In genomic region chr16:72959301-72959996, GRCh38 we compare ENCODE assay signal across 19 cellular contexts.
"Had no signal": no experiment of that assay in that cellular context is flagged by ENCODE, and none has a peak within 500 bp of the region (broad histone marks: within the 10 kb centered on the region; RNA-seq: fewer than 3 reads in every experiment).

No MANE protein-coding gene starts in this region.

- H3K27ac ChIP-seq: HL-60 had no signal

- H3K4me2 ChIP-seq: SK-N-SH had no signal

- H3K9me3 ChIP-seq: SK-N-SH had no signal

- H3K9ac ChIP-seq: SK-N-SH had no signal

- DNase-seq: KBM-7, MV-4-11, NCI-H1048, NCI-H1105, NCI-H1417, NCI-H1436 treated with DMSO at 0.1 percent for 48 hours, NCI-H1694, NCI-H187 treated with DMSO at 0.1 percent for 48 hours, NCI-H2029 treated with DMSO at 0.1 percent for 48 hours, NCI-H226, NCI-H446, NCI-H510A, NCI-H524 treated with DMSO at 0.1 percent for 48 hours, NCI-H69, NCI-H774, RPMI8226, SHP77, SK-N-SH had no signal
